In genomic region chr22:46929046-46929688, GRCh38 we compare ENCODE assay signal across 1 cellular context.
TF ChIP-seq lines count a peak whose summit lies in the region.

No MANE protein-coding gene starts in this region.

TF ChIP-seq in GM23338, 12 proteins besides CTCF, POLR2A, EP300 and RAD21 (continued from another document):
- no peak for TF ChIP-seq ETS1 (IDR thresholded peaks at IDR 0.05)
- no peak for TF ChIP-seq POLR2AphosphoS5 (IDR thresholded peaks at IDR 0.05; ENCODE audit: low read depth)
- no peak for TF ChIP-seq STAT1 (IDR thresholded peaks at IDR 0.05; ENCODE audit: unreplicated experiment)
